ENCODE assay signal across 33 cellular contexts in the genomic region with DNA sequence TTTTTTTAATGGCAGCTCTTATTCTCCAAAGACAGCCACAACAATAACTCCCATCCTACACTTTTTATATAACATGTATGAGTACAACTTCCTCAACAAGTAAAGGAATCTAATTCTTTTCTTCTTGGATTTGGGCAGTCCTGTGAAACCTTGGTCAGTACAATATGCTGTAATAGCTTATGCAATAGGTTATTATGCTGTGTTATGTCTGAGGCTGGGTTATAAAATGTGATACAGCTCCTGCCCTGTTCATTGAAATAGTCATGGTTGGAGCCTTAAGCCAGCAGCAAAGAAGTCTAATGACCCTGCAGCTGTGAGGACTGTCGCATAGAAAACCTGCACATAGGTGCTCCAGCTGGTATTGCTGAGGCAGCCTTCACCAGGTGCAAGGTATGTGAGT.
"Had no signal": no experiment of that assay in that cellular context is flagged by ENCODE, and none has a peak within 500 bp of the region (broad histone marks: within the 10 kb centered on the region; RNA-seq: fewer than 3 reads in every experiment).

No MANE protein-coding gene starts in this region.

- DNase-seq: activated CD4-positive, alpha-beta memory T cell treated with anti-CD3 and anti-CD28 coated beads, Interleukin-2, amount 10 ng/mL, durations not matched to agents 7 days and 5 days; activated CD4-positive, alpha-beta T cell treated with anti-CD3 and anti-CD28 coated beads for 1 hour; activated CD4-positive, alpha-beta T cell treated with anti-CD3 and anti-CD28 coated beads for 48 hours; activated CD4-positive, CD25-positive, alpha-beta regulatory T cell; activated CD8-positive, alpha-beta memory T cell treated with anti-CD3 and anti-CD28 coated beads for 24 hours; activated CD8-positive, alpha-beta memory T cell treated with anti-CD3 and anti-CD28 coated beads, Interleukin-2, amount 10 ng/mL, durations not matched to agents 7 days and 5 days; activated CD8-positive, alpha-beta memory T cell treated with anti-CD3 and anti-CD28 coated beads, Interleukin-2, amount 50 U/mL, for 48 hours; activated effector memory CD4-positive, alpha-beta T cell treated with anti-CD3 and anti-CD28 coated beads, Interleukin-2, amount 50 U/mL, for 16 hours; activated naive CD4-positive, alpha-beta T cell; activated naive CD4-positive, alpha-beta T cell treated with anti-CD3 and anti-CD28 coated beads, Interleukin-2, amount 50 U/mL, for 16 hours; activated naive CD8-positive, alpha-beta T cell treated with anti-CD3 and anti-CD28 coated beads for 36 hours; activated T-cell treated with anti-CD3 and anti-CD28 coated beads, Interleukin-2, amount 50 U/mL, for 72 hours; amniotic stem cell; aorta; Karpas-422; KBM-7; NCI-H1048; NCI-H1436 treated with DMSO at 0.1 percent for 48 hours; NCI-H187 treated with DMSO at 0.1 percent for 48 hours; NCI-H2081; NCI-H2171 treated with DMSO at 0.1 percent for 48 hours; NCI-H446 treated with DMSO at 0.1 percent for 48 hours; NK-92 treated with Interleukin-12 subunit alpha and Interleukin-12 subunit beta, amount 100 ng/mL, for 24 hours; PC-9; SIG-M5; T1000 had no signal

- H3K27me3 ChIP-seq: brain microvascular endothelial cell, cardiac muscle cell had no signal

- ATAC-seq: activated CD8-positive, alpha-beta memory T cell treated with anti-CD3 and anti-CD28 coated beads, Interleukin-2, amount 10 ng/mL, durations not matched to agents 7 days and 5 days; activated T-cell treated with anti-CD3 and anti-CD28 coated beads, Interleukin-2, amount 50 U/mL, for 72 hours; activated T-helper 17 cell treated with anti-CD3 and anti-CD28 coated beads, Interleukin-2, amount 50 U/mL, for 72 hours; Right ventricle myocardium inferior; SK-N-SH treated with all-trans-retinoic acid at 6 μM for 48 hours had no signal

- H3K27ac ChIP-seq: brain microvascular endothelial cell, cardiac muscle cell, PC-9, RWPE1, WERI-Rb-1 had no signal

- H3K36me3 ChIP-seq: brain microvascular endothelial cell, cardiac muscle cell, WERI-Rb-1 had no signal

- H3K4me3 ChIP-seq: cardiac muscle cell, PC-9 had no signal
